22 cellular contexts compared by ENCODE assay signal in the genomic region with DNA sequence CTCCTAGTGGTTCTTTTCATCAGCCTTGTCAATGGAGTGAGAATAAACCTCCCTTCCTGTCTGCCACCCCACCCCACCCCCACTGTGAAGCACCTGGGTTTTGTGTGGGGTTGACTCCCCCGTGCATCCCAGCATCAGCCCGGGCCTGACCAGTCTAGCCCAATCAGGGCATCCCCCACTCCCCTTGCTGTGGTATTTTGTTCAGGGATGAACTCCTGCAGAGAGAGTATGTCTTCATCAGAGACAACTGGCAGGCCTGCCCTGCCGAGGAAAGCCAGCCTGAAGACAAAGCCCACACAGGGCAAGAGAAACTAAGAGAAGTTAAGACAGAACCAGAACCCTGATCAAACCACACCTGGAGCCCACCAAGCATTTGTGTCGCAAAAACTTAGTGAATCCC.
"Had no signal": no experiment of that assay in that cellular context is flagged by ENCODE, and none has a peak within 500 bp of the region (broad histone marks: within the 10 kb centered on the region; RNA-seq: fewer than 3 reads in every experiment).

No MANE protein-coding gene starts in this region.

- H3K27me3 Mint-ChIP-seq: activated CD8-positive, alpha-beta T cell treated with anti-CD3 and anti-CD28 coated beads for 36 hours had no signal

- H3K9me3 ChIP-seq: MG63 had no signal

- H3K27ac ChIP-seq: brain microvascular endothelial cell, cardiac muscle cell, KMS-11, PC-9 had no signal

- H3K27me3 ChIP-seq: brain microvascular endothelial cell, cardiac muscle cell, MG63 had no signal

- H3K36me3 Mint-ChIP-seq: activated naive CD4-positive, alpha-beta T cell treated with anti-CD3 and anti-CD28 coated beads, Interleukin-2, amount 10 ng/mL, durations not matched to agents 7 days and 5 days; activated naive CD8-positive, alpha-beta T cell treated with anti-CD3 and anti-CD28 coated beads for 36 hours had no signal

- H3K4me3 Mint-ChIP-seq: activated CD8-positive, alpha-beta T cell treated with anti-CD3 and anti-CD28 coated beads for 36 hours; activated naive CD4-positive, alpha-beta T cell treated with anti-CD3 and anti-CD28 coated beads, Interleukin-2, amount 10 ng/mL, durations not matched to agents 7 days and 5 days; activated naive CD8-positive, alpha-beta T cell treated with anti-CD3 and anti-CD28 coated beads for 36 hours; activated T-cell treated with anti-CD3 and anti-CD28 coated beads, Interleukin-2, amount 50 U/mL, for 72 hours; T-helper 17 cell had no signal

- H3K27ac Mint-ChIP-seq: activated CD8-positive, alpha-beta T cell treated with anti-CD3 and anti-CD28 coated beads for 36 hours; activated naive CD4-positive, alpha-beta T cell treated with anti-CD3 and anti-CD28 coated beads, Interleukin-2, amount 10 ng/mL, durations not matched to agents 7 days and 5 days; activated naive CD8-positive, alpha-beta T cell treated with anti-CD3 and anti-CD28 coated beads for 36 hours; activated T-cell treated with anti-CD3 and anti-CD28 coated beads, Interleukin-2, amount 50 U/mL, for 72 hours; activated T-helper 2 cell treated with anti-CD3 and anti-CD28 coated beads, Interferon-gamma antibody, Interleukin-2, Interleukin-4, amounts not matched to agents 10 μg/mL and 5 μg/mL and 100 μg/mL, durations not matched to agents 14 hours and 24 hours and 36 hours; T-helper 17 cell had no signal

- H3K9me3 Mint-ChIP-seq: activated CD8-positive, alpha-beta T cell treated with anti-CD3 and anti-CD28 coated beads for 36 hours; activated naive CD4-positive, alpha-beta T cell treated with anti-CD3 and anti-CD28 coated beads, Interleukin-2, amount 10 ng/mL, durations not matched to agents 7 days and 5 days; activated naive CD8-positive, alpha-beta T cell treated with anti-CD3 and anti-CD28 coated beads for 36 hours; activated T-cell treated with anti-CD3 and anti-CD28 coated beads, Interleukin-2, amount 50 U/mL, for 72 hours; activated T-helper 2 cell treated with anti-CD3 and anti-CD28 coated beads, Interferon-gamma antibody, Interleukin-2, Interleukin-4, amounts not matched to agents 10 μg/mL and 5 μg/mL and 100 μg/mL, durations not matched to agents 14 hours and 24 hours and 36 hours had no signal

- H3K9ac ChIP-seq: KMS-11 had no signal

- H3K4me3 ChIP-seq: cardiac muscle cell, MG63, PC-9 had no signal

- H3K36me3 ChIP-seq: brain microvascular endothelial cell, cardiac muscle cell, MG63 had no signal

- H3K4me2 ChIP-seq: KMS-11, PC-9 had no signal

- DNase-seq: activated CD4-positive, CD25-positive, alpha-beta regulatory T cell; activated CD8-positive, alpha-beta memory T cell treated with anti-CD3 and anti-CD28 coated beads, Interleukin-2, amount 50 U/mL, for 4 hours; activated CD8-positive, alpha-beta T cell treated with anti-CD3 and anti-CD28 coated beads for 36 hours; activated gamma-delta T cell treated with Interleukin-2 at 50 U/mL for 16 hours; activated naive CD4-positive, alpha-beta T cell treated with anti-CD3 and anti-CD28 coated beads, Interleukin-2, amount 10 ng/mL, durations not matched to agents 7 days and 5 days; activated naive CD8-positive, alpha-beta T cell treated with anti-CD3 and anti-CD28 coated beads for 36 hours; activated T-cell treated with anti-CD3 and anti-CD28 coated beads, Interleukin-2, amount 50 U/mL, for 72 hours; brain microvascular endothelial cell; MG63; MV-4-11; NCI-H1105; NCI-H1436; NCI-H1694 treated with DMSO at 0.1 percent for 48 hours; NCI-H2029 treated with DMSO at 0.1 percent for 48 hours; NCI-H524; PC-9; SIG-M5; T-helper 17 cell; T-helper 9 cell had no signal

- H3K4me1 Mint-ChIP-seq: activated naive CD4-positive, alpha-beta T cell treated with anti-CD3 and anti-CD28 coated beads, Interleukin-2, amount 10 ng/mL, durations not matched to agents 7 days and 5 days; activated naive CD8-positive, alpha-beta T cell treated with anti-CD3 and anti-CD28 coated beads for 36 hours; T-helper 17 cell had no signal
